Comparison of ENCODE assay signal across 12 cellular contexts in the genomic region with DNA sequence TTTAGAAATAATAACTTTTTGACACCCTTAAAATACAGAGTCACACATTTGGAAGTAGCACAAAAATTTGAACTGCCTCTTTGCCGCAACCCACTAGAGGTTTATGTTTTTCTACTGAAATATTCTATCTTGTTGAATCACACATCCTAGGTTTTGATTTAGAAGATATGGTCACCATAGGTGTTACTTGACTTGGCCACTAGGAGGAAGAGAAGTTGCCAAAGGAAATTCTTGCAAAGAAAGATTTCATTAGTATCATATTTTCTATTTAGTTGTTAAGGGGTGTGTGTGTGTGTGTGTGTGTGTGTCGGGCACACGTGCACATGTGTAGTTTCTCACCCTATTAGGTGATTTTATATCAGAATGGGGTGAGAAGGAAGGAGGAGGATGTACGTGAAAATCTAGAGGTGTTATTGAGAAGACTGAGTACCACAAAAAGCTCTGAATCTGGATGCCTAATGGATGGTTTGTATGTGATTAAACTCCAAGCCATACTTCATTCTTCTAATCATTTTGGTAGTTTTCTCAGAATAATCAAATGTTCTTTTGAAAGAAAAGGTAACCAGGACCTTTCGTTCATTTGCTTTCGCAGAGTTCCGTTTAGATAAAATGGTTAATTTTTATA. TPM values are rescaled to one million over a fixed set of nuclear protein-coding genes. Genes with fewer than 3 reads are reported as not detected.
A peak's percentile ranks its signal among the peaks of the same experiment; 100 is the strongest.
DNase-seq lines count a peak whose midpoint lies in the region; ATAC-seq and TF ChIP-seq lines count a peak whose summit lies in the region.
"Had no signal": no experiment of that assay in that cellular context is flagged by ENCODE, and none has a peak within 500 bp of the region (broad histone marks: within the 10 kb centered on the region; RNA-seq: fewer than 3 reads in every experiment).

No MANE protein-coding gene starts in this region.

- H3K36me3 ChIP-seq in ascending aorta (no peaks in the 10 kb centered on the region), mucosa of descending colon (ENCODE audit: low read depth) (no peaks in the 10 kb centered on the region)
- H3K36me3 ChIP-seq: neutrophil, vagina had no signal

- H3K4me3 ChIP-seq in ascending aorta = no peak overlapping the region
- no peak overlapping the region for H3K4me3 ChIP-seq in mucosa of descending colon
- H3K4me3 ChIP-seq: vagina had no signal

- H3K27ac ChIP-seq in C4-2B (no peak overlapping the region), ascending aorta (no peak overlapping the region)
- H3K27ac ChIP-seq: neutrophil, vagina had no signal

- H3K9me3 ChIP-seq in ascending aorta (no peaks in the 10 kb centered on the region), mucosa of descending colon (no peaks in the 10 kb centered on the region)
- H3K9me3 ChIP-seq: neutrophil, vagina had no signal

- no peak overlapping the region for H3K4me3 Mint-ChIP-seq in memory B cell
- no peak overlapping the region for H3K4me3 Mint-ChIP-seq in activated CD8-positive, alpha-beta memory T cell treated with anti-CD3 and anti-CD28 coated beads, Interleukin-2, amount 10 ng/mL, durations not matched to agents 7 days and 5 days

- no peaks in the 10 kb centered on the region for H3K9me3 Mint-ChIP-seq in memory B cell
- H3K9me3 Mint-ChIP-seq in activated CD8-positive, alpha-beta memory T cell treated with anti-CD3 and anti-CD28 coated beads, Interleukin-2, amount 10 ng/mL, durations not matched to agents 7 days and 5 days (ENCODE audit: low read depth) = no peaks in the 10 kb centered on the region

- CTCF ChIA-PET in activated CD8-positive, alpha-beta memory T cell treated with anti-CD3 and anti-CD28 coated beads, Interleukin-2, amount 10 ng/mL, durations not matched to agents 7 days and 5 days (lab: Charles Lee) = interaction anchor here (3.5 kb wide), 1 partner anchor 82 kb away, joined by 16 read pairs; no protein-coding TSS in a partner anchor

- no peaks in the 10 kb centered on the region for H3K27me3 ChIP-seq in ascending aorta
- H3K27me3 ChIP-seq: neutrophil, vagina had no signal

- intact Hi-C loops in ascending aorta (cut with DNase I) (no loop called here), mucosa of descending colon (cut with DNase I, micrococcal nuclease) (no loop called here)

- H3K27me3 Mint-ChIP-seq in memory B cell = no peaks in the 10 kb centered on the region
- no peaks in the 10 kb centered on the region for H3K27me3 Mint-ChIP-seq in activated CD8-positive, alpha-beta memory T cell treated with anti-CD3 and anti-CD28 coated beads, Interleukin-2, amount 10 ng/mL, durations not matched to agents 7 days and 5 days

- H3K36me3 Mint-ChIP-seq in memory B cell = peaks cover 17% of the 10 kb centered on the region
- peaks cover 5% of the 10 kb centered on the region for H3K36me3 Mint-ChIP-seq in activated CD8-positive, alpha-beta memory T cell treated with anti-CD3 and anti-CD28 coated beads, Interleukin-2, amount 10 ng/mL, durations not matched to agents 7 days and 5 days

- H3K27ac Mint-ChIP-seq in memory B cell = peak overlapping the region; percentile 51
- H3K27ac Mint-ChIP-seq in activated CD8-positive, alpha-beta memory T cell treated with anti-CD3 and anti-CD28 coated beads, Interleukin-2, amount 10 ng/mL, durations not matched to agents 7 days and 5 days = no peak overlapping the region

- ATAC-seq in memory B cell (ENCODE audit: low read depth) (no peak), GM21381 (IDR thresholded peaks at IDR 0.05; ENCODE audit: unreplicated experiment) (no peak), mucosa of descending colon (no peak)
- ATAC-seq in activated CD8-positive, alpha-beta memory T cell treated with anti-CD3 and anti-CD28 coated beads, Interleukin-2, amount 10 ng/mL, durations not matched to agents 7 days and 5 days = no peak

- DNase-seq in HCEC 1CT = peak; percentile 10
- no peak for DNase-seq in ascending aorta (ENCODE audit: low spot score in 2 of 2)
- no peak for DNase-seq in memory B cell (ENCODE audit: low spot score in 2 of 2)
- no peak for DNase-seq in mucosa of descending colon
- no peak for DNase-seq in NCI-H69 (lab: John Stamatoyannopoulos, UW)
- DNase-seq in activated CD8-positive, alpha-beta memory T cell treated with anti-CD3 and anti-CD28 coated beads, Interleukin-2, amount 10 ng/mL, durations not matched to agents 7 days and 5 days = no peak
- DNase-seq: central memory CD4-positive, alpha-beta T cell; NCI-H1092 had no signal

- TF ChIP-seq CTCF in C4-2B (conservative IDR thresholded peaks at IDR 0.05) (peak; percentile 46), ascending aorta (IDR thresholded peaks at IDR 0.05) (peak in 2 of 3 experiments; percentile 13 to 22), mucosa of descending colon (IDR thresholded peaks at IDR 0.05) (no peak)

- H3K4me1 Mint-ChIP-seq in memory B cell = peaks cover 46% of the 10 kb centered on the region
- peaks cover 10% of the 10 kb centered on the region for H3K4me1 Mint-ChIP-seq in activated CD8-positive, alpha-beta memory T cell treated with anti-CD3 and anti-CD28 coated beads, Interleukin-2, amount 10 ng/mL, durations not matched to agents 7 days and 5 days

- peaks cover 0 to 6% of the 10 kb centered on the region in 2 donors for H3K4me1 ChIP-seq in ascending aorta
- H3K4me1 ChIP-seq in mucosa of descending colon (ENCODE audit: low read depth) = peaks cover 14% of the 10 kb centered on the region

RNA-seq across cellular contexts. Expression of gene ZFAND6, which starts 31.5 kb away (rescaled TPM):
- 49.6 TPM for total RNA-seq in ascending aorta
- total RNA-seq in mucosa of descending colon = 10 to 100 TPM; 73.0 to 83.3 (median 76.5) TPM
- total RNA-seq in activated CD8-positive, alpha-beta memory T cell treated with anti-CD3 and anti-CD28 coated beads, Interleukin-2, amount 10 ng/mL, durations not matched to agents 7 days and 5 days = 10 to 100 TPM; 36.7 to 42.1 TPM
